10 cellular contexts compared by ENCODE assay signal in the genomic region with DNA sequence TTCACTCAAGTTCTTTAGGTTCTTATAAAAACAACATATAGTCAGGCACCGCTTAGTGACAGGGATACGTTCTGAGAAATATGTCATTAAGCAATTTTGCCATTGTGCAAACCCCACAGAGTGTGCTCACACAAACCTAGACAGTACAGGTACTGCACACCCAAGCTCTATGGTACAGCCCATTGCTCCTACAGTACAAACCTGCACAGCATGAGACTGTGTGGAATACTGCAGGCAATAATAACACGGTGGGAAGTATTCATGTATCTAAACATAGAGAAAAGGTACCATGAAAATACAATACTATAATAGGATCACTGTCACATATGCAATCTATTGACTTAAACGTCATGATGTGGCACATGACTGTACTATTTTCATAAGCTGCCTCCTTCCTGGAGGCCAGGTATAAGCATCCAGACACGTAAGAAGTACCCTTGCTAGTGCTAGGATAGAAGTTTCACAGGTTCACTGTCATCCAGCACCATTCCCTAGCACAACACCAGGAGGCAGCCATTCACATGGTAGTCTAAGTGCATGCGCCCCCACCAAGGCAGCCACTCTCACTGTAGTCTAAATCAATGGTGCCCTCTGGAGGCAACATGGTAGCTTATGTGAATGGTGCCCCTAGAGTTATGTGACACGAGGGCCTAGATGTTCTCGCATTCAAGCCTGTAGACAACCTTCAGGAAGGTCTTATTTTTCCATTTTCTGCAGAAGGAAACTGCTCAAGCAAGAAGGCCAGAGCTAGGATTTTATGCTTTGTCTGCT.
DNase-seq lines count a peak whose midpoint lies in the region; ATAC-seq and TF ChIP-seq lines count a peak whose summit lies in the region.
"Had no signal": no experiment of that assay in that cellular context is flagged by ENCODE, and none has a peak within 500 bp of the region (broad histone marks: within the 10 kb centered on the region; RNA-seq: fewer than 3 reads in every experiment).

No MANE protein-coding gene starts in this region.

- H3K4me1 ChIP-seq in KMS-11 (ENCODE audit: low read depth, poor library complexity, severe bottlenecking): no peaks in the 10 kb centered on the region
- no peaks in the 10 kb centered on the region for H3K4me1 ChIP-seq in adrenal gland (replicated peaks in 1 of 2)
- no peaks in the 10 kb centered on the region for H3K4me1 ChIP-seq in naive thymus-derived CD4-positive, alpha-beta T cell (ENCODE audit: control insufficient read depth in 2 of 2, insufficient read depth in 2 of 2, low read length in 2 of 2)
- H3K4me1 ChIP-seq in sigmoid colon: no peaks in the 10 kb centered on the region

- no peak overlapping the region for H3K4me2 ChIP-seq in KMS-11

- H2AFZ ChIP-seq in KMS-11 (ENCODE audit: low read depth): no peak overlapping the region

- intact Hi-C loops in adrenal gland (cut with DNase I) (loop anchor here in 1 of 2 donors (10.0 kb wide), 1 partner anchor 142 kb away; no protein-coding TSS in a partner anchor), sigmoid colon (cut with DNase I) (loop anchor here (10.0 kb wide), 1 partner anchor 142 kb away; no protein-coding TSS in a partner anchor)
- intact Hi-C loops in naive thymus-derived CD4-positive, alpha-beta T cell (cut with micrococcal nuclease): loop anchor here (1.0 to 10.0 kb wide), 2 partner anchors 143 to 292 kb away; no protein-coding TSS in a partner anchor

- no peak overlapping the region for H3K9ac ChIP-seq in KMS-11

- H3K4me1 Mint-ChIP-seq in naive thymus-derived CD4-positive, alpha-beta T cell: no peaks in the 10 kb centered on the region
- no peaks in the 10 kb centered on the region for H3K4me1 Mint-ChIP-seq in T-helper 2 cell treated with Interferon-gamma antibody and Interleukin-4, amounts not matched to agents 5 μg/mL and 100 μg/mL, for 36 hours (ENCODE audit: low read depth)
- H3K4me1 Mint-ChIP-seq: CD4-positive, CD25-positive, alpha-beta regulatory T cell had no signal

- peak; percentile 3 for DNase-seq in NCI-H748 (lab: John Stamatoyannopoulos, UW; ENCODE audit: unreplicated experiment)
- no peak for DNase-seq in NCI-H748 treated with DMSO at 0.1 percent for 48 hours (lab: John Stamatoyannopoulos, UW)
- DNase-seq in adrenal gland: peak in 3 of 7 donors; percentile 32 to 56 (median 41)
- peak in 1 of 9 donors; percentile 17 for DNase-seq in naive thymus-derived CD4-positive, alpha-beta T cell
- DNase-seq in T-helper 2 cell treated with Interferon-gamma antibody and Interleukin-4, amounts not matched to agents 5 μg/mL and 100 μg/mL, for 36 hours (ENCODE audit: low spot score): no peak
- no peak for DNase-seq in sigmoid colon
- no peak for DNase-seq in NCI-H1930 (lab: John Stamatoyannopoulos, UW)
- DNase-seq: upper lobe of left lung had no signal

- TF ChIP-seq POLR2A in adrenal gland (IDR thresholded peaks at IDR 0.05): no peak
- TF ChIP-seq POLR2A in sigmoid colon (IDR thresholded peaks at IDR 0.05): no peak

- H3K27me3 ChIP-seq in KMS-11 (ENCODE audit: insufficient read depth, low read depth) (no peaks in the 10 kb centered on the region), adrenal gland (no peaks in the 10 kb centered on the region), sigmoid colon (no peaks in the 10 kb centered on the region)
- no peaks in the 10 kb centered on the region for H3K27me3 ChIP-seq in naive thymus-derived CD4-positive, alpha-beta T cell (ENCODE audit: control insufficient read depth in 2 of 2, insufficient read depth in 2 of 2, low read length in 2 of 2)
- H3K27me3 ChIP-seq: upper lobe of left lung had no signal

- peak; percentile 55; the same call in 1 of the 2 replicates for TF ChIP-seq CTCF in KMS-11 (conservative IDR thresholded peaks at IDR 0.05; ENCODE audit: low read depth, low read length)
- peak; percentile 6 to 52 (median 30) for TF ChIP-seq CTCF in adrenal gland (IDR thresholded peaks at IDR 0.05)
- no peak for TF ChIP-seq CTCF in sigmoid colon (IDR thresholded peaks at IDR 0.05)

- no peak overlapping the region for H3K4me3 Mint-ChIP-seq in naive thymus-derived CD4-positive, alpha-beta T cell
- H3K4me3 Mint-ChIP-seq in T-helper 2 cell treated with Interferon-gamma antibody and Interleukin-4, amounts not matched to agents 5 μg/mL and 100 μg/mL, for 36 hours: no peak overlapping the region
- H3K4me3 Mint-ChIP-seq: CD4-positive, CD25-positive, alpha-beta regulatory T cell had no signal

- H3K79me2 ChIP-seq in KMS-11 (ENCODE audit: insufficient read depth, low read depth): no peaks in the 10 kb centered on the region

- H3K27ac ChIP-seq in KMS-11 (no peak overlapping the region), adrenal gland (no peak overlapping the region), sigmoid colon (no peak overlapping the region)
- no peak overlapping the region for H3K27ac ChIP-seq in naive thymus-derived CD4-positive, alpha-beta T cell (ENCODE audit: low read depth, low read length)
- H3K27ac ChIP-seq: upper lobe of left lung had no signal

- peak; percentile 19 for ATAC-seq in naive thymus-derived CD4-positive, alpha-beta T cell

- no peaks in the 10 kb centered on the region for H3K36me3 ChIP-seq in KMS-11 (ENCODE audit: insufficient read depth)
- H3K36me3 ChIP-seq in adrenal gland (replicated peaks in 1 of 2): no peaks in the 10 kb centered on the region
- no peaks in the 10 kb centered on the region for H3K36me3 ChIP-seq in naive thymus-derived CD4-positive, alpha-beta T cell (ENCODE audit: control insufficient read depth in 2 of 3, insufficient read depth in 3 of 3, low read length in 3 of 3)
- H3K36me3 ChIP-seq in sigmoid colon: no peaks in the 10 kb centered on the region
- H3K36me3 ChIP-seq: upper lobe of left lung had no signal

- WGBS in adrenal gland, 4 donors: 81 to 90% (median 87%) methylated on average over 8 of the region's 8 CpGs
- 83% methylated on average over 8 of the region's 8 CpGs for WGBS in sigmoid colon, 2 donors

- H3K27me3 Mint-ChIP-seq in naive thymus-derived CD4-positive, alpha-beta T cell: peaks cover 0 to 9% (median under 1%) of the 10 kb centered on the region in 5 donors
- peaks cover 3% of the 10 kb centered on the region for H3K27me3 Mint-ChIP-seq in T-helper 2 cell treated with Interferon-gamma antibody and Interleukin-4, amounts not matched to agents 5 μg/mL and 100 μg/mL, for 36 hours (ENCODE audit: low read depth)
- H3K27me3 Mint-ChIP-seq: CD4-positive, CD25-positive, alpha-beta regulatory T cell had no signal

- TF ChIP-seq EP300 in sigmoid colon (IDR thresholded peaks at IDR 0.05): no peak

- no peaks in the 10 kb centered on the region for H4K20me1 ChIP-seq in KMS-11 (ENCODE audit: insufficient read depth)

- no peaks in the 10 kb centered on the region for H3K36me3 Mint-ChIP-seq in naive thymus-derived CD4-positive, alpha-beta T cell
- H3K36me3 Mint-ChIP-seq in T-helper 2 cell treated with Interferon-gamma antibody and Interleukin-4, amounts not matched to agents 5 μg/mL and 100 μg/mL, for 36 hours (ENCODE audit: low read depth): no peaks in the 10 kb centered on the region
- H3K36me3 Mint-ChIP-seq: CD4-positive, CD25-positive, alpha-beta regulatory T cell had no signal

- POLR2A ChIA-PET in naive thymus-derived CD4-positive, alpha-beta T cell (lab: Charles Lee): no interaction called here

- H3K9me3 ChIP-seq in adrenal gland (replicated peaks in 1 of 3) (no peaks in the 10 kb centered on the region), sigmoid colon (no peaks in the 10 kb centered on the region)
- no peaks in the 10 kb centered on the region for H3K9me3 ChIP-seq in naive thymus-derived CD4-positive, alpha-beta T cell (ENCODE audit: control insufficient read depth in 2 of 3, low read length in 3 of 3)
- H3K9me3 ChIP-seq: upper lobe of left lung had no signal

- no peak overlapping the region for H3K27ac Mint-ChIP-seq in naive thymus-derived CD4-positive, alpha-beta T cell
- H3K27ac Mint-ChIP-seq in T-helper 2 cell treated with Interferon-gamma antibody and Interleukin-4, amounts not matched to agents 5 μg/mL and 100 μg/mL, for 36 hours: no peak overlapping the region

- H3K4me3 ChIP-seq in KMS-11 (IDR thresholded peaks at IDR 0.05; ENCODE audit: insufficient read depth, low read depth, low read length): no peak overlapping the region
- no peak overlapping the region for H3K4me3 ChIP-seq in adrenal gland
- no peak overlapping the region for H3K4me3 ChIP-seq in naive thymus-derived CD4-positive, alpha-beta T cell (ENCODE audit: low read length)
- no peak overlapping the region for H3K4me3 ChIP-seq in sigmoid colon
- H3K4me3 ChIP-seq: upper lobe of left lung had no signal

- H3K9me3 Mint-ChIP-seq in naive thymus-derived CD4-positive, alpha-beta T cell: no peaks in the 10 kb centered on the region
- H3K9me3 Mint-ChIP-seq in T-helper 2 cell treated with Interferon-gamma antibody and Interleukin-4, amounts not matched to agents 5 μg/mL and 100 μg/mL, for 36 hours: no peaks in the 10 kb centered on the region

- CTCF ChIA-PET in naive thymus-derived CD4-positive, alpha-beta T cell (lab: Charles Lee): interaction anchor here (0.7 kb wide), 1 partner anchor 118 kb away, joined by 3 read pairs; no protein-coding TSS in a partner anchor

Comparison
In these comparisons a context has a peak if more than half of its experiments do, and no peak if none do; other contexts are left out.
1. CTCF ChIP-seq: peak in KMS-11 (single experiment) and adrenal gland (6 of 6); none in sigmoid colon (0 of 4).